ENCODE assay signal across 1 cellular context in the genomic region with DNA sequence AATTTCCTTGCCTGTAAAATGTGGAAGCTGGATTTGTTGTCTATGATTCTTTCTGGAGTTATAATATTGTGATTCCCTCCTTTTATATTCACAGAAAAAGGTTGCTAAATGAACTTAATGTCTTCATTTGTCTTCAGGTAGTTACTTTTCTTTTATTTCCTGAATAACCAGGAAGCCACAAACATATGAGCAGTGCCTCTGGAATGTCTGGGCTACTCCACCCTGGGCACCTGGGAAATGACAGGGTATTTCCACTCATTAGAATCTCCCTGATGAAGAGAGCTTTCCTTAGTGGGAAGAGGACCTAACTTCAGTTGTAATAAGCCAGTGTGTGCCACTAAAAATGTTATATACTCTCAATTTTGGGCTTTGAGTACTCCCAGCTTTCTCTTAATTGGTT.
TF ChIP-seq lines count a peak whose summit lies in the region.

No MANE protein-coding gene starts in this region.

TF ChIP-seq in A549, 52 proteins besides CTCF, POLR2A, EP300 and RAD21:
- TF ChIP-seq POLR2AphosphoS2 (conservative IDR thresholded peaks at IDR 0.05; ENCODE audit: low read length) (no peak), ZC3H11A (IDR thresholded peaks at IDR 0.05) (no peak), CBX8 (IDR thresholded peaks at IDR 0.05) (no peak), SMC3 (IDR thresholded peaks at IDR 0.05) (no peak), GATA3 (IDR thresholded peaks at IDR 0.05; ENCODE audit: borderline replicate concordance) (no peak), MYC (IDR thresholded peaks at IDR 0.05; ENCODE audit: borderline replicate concordance, low read length) (no peak), HOXA7 (CRISPR knock-in tag; IDR thresholded peaks at IDR 0.05) (no peak), NPAS2 (CRISPR knock-in tag; IDR thresholded peaks at IDR 0.05; ENCODE audit: borderline replicate concordance) (no peak), PHF8 (IDR thresholded peaks at IDR 0.05; ENCODE audit: borderline replicate concordance, low read depth) (no peak), FOXS1 (CRISPR knock-in tag; IDR thresholded peaks at IDR 0.05) (no peak), NFE2L2 (conservative IDR thresholded peaks at IDR 0.05; ENCODE audit: low read length) (no peak), KDM5A (IDR thresholded peaks at IDR 0.05) (no peak), CBX2 (IDR thresholded peaks at IDR 0.05; ENCODE audit: borderline replicate concordance, low read depth) (no peak), FOSL2 (IDR thresholded peaks at IDR 0.05) (no peak), FOSL2 (CRISPR knock-in tag; IDR thresholded peaks at IDR 0.05) (no peak), CHD4 (IDR thresholded peaks at IDR 0.05; ENCODE audit: borderline replicate concordance) (no peak), RCOR1 (IDR thresholded peaks at IDR 0.05; ENCODE audit: low read depth, low read length) (no peak)
